In the genomic region with DNA sequence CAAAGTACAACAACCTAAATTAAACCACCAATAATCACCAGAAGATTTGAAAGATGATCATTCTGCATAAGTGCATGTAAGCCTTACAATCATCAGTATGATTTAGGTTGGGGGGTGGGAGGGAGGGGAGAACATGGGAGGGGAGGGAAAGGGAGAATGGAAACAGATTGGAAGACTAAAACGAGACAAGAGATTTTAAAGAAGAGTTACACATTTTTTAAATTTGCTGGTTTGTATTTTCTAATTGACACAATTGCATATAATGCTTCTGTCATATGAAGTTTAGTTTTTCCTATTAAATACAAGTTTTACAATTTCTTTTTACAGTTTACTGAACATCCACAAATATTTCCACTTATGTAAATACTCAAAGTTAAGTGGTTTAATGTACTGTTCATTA, we compare ENCODE assay signal across 9 cellular contexts.
"Had no signal": no experiment of that assay in that cellular context is flagged by ENCODE, and none has a peak within 500 bp of the region (broad histone marks: within the 10 kb centered on the region; RNA-seq: fewer than 3 reads in every experiment).

No MANE protein-coding gene starts in this region.

- H3K4me1 Mint-ChIP-seq: GM23338, H9 had no signal

- H3K27ac Mint-ChIP-seq: GM23338, H9 had no signal

- H3K4me3 ChIP-seq: GM23248, GM23338, HAP-1 had no signal

- DNase-seq: GM23248, GOT3, H7, H9, HCEC 1CT had no signal

- H3K27ac ChIP-seq: GM23248 had no signal

- H3K4me3 Mint-ChIP-seq: GM23338, H9 had no signal

- H3K9me3 ChIP-seq: HAP-1 had no signal

- H3K4me2 ChIP-seq: GM23338 had no signal

- H3K9ac ChIP-seq: GM23248 had no signal

- ATAC-seq: GM23338 had no signal

- H3K4me1 ChIP-seq: HAP-1 had no signal

- H3K36me3 ChIP-seq: HAP-1 had no signal

- H2AFZ ChIP-seq: GM23248, GM23338 had no signal

- FAIRE-seq: H1, H54 had no signal
